Comparison of ENCODE assay signal across 16 cellular contexts in genomic region chr4:100367451-100367850, GRCh38.
A peak's percentile ranks its signal among the peaks of the same experiment; 100 is the strongest.
DNase-seq lines count a peak whose midpoint lies in the region; TF ChIP-seq lines count a peak whose summit lies in the region.
"Had no signal": no experiment of that assay in that cellular context is flagged by ENCODE, and none has a peak within 500 bp of the region (broad histone marks: within the 10 kb centered on the region; RNA-seq: fewer than 3 reads in every experiment).

No MANE protein-coding gene starts in this region.

- H2AK5ac ChIP-seq in mesenchymal stem cell (ENCODE audit: low read length, severe bottlenecking) (no peak overlapping the region), trophoblast cell (ENCODE audit: low read length) (no peak overlapping the region)

- no peak overlapping the region for H4K12ac ChIP-seq in trophoblast cell (ENCODE audit: low read depth, low read length)

- H3K36me3 ChIP-seq in mesenchymal stem cell (ENCODE audit: control insufficient read depth in 1 of 2, insufficient read depth in 2 of 2, low read depth in 1 of 2, low read length in 2 of 2) = no peaks in the 10 kb centered on the region
- H3K36me3 ChIP-seq in trophoblast cell (ENCODE audit: control insufficient read depth in 1 of 2, insufficient read depth in 2 of 2, low read length in 2 of 2) = no peaks in the 10 kb centered on the region
- H3K36me3 ChIP-seq: BE2C had no signal

- H2BK120ac ChIP-seq in mesenchymal stem cell (ENCODE audit: low read depth, low read length) = no peak overlapping the region
- no peak overlapping the region for H2BK120ac ChIP-seq in trophoblast cell (ENCODE audit: insufficient read depth, low read length, poor library complexity)

- no peaks in the 10 kb centered on the region for H3K9me3 Mint-ChIP-seq in glutamatergic neuron (ENCODE audit: unreplicated experiment)
- H3K9me3 Mint-ChIP-seq: GM23338 had no signal

- no peak overlapping the region for H3K4me3 ChIP-seq in mesenchymal stem cell (ENCODE audit: insufficient read depth in 1 of 2, low read depth in 1 of 2, low read length in 2 of 2)
- H3K4me3 ChIP-seq in trophoblast cell (ENCODE audit: low read depth, low read length) = no peak overlapping the region
- H3K4me3 ChIP-seq: GM23338 had no signal

- no peak overlapping the region for H2BK15ac ChIP-seq in mesenchymal stem cell (ENCODE audit: low read depth, poor library complexity, severe bottlenecking)

- H3K27ac ChIP-seq in mesenchymal stem cell (ENCODE audit: low read length, poor library complexity, severe bottlenecking) (no peak overlapping the region), trophoblast cell (ENCODE audit: low read depth, low read length) (no peak overlapping the region)

- DNase-seq in AML-193 (lab: John Stamatoyannopoulos, UW) (peak; percentile 24 to 35), SKM-1 treated with dmso at 0.1 percent for 144 hours (lab: John Stamatoyannopoulos, UW; ENCODE audit: unreplicated experiment) (peak; percentile 45), dermis blood vessel endothelial cell (peak; percentile 63), mesenchymal stem cell (peak; percentile 54), SW480 (ENCODE audit: low spot score) (no peak), glutamatergic neuron (no peak), trophoblast cell (no peak), T1000 (lab: John Stamatoyannopoulos, UW) (no peak)
- DNase-seq: BE2C; CD4-positive, alpha-beta memory T cell; DMS79 treated with DMSO at 0.1 percent for 48 hours; GF-D8; NCI-H1048; NCI-H1694; NCI-H69 had no signal

- no peak overlapping the region for H2AFZ ChIP-seq in mesenchymal stem cell (ENCODE audit: low read depth, low read length)
- no peak overlapping the region for H2AFZ ChIP-seq in trophoblast cell (ENCODE audit: insufficient read depth, low read length, poor library complexity)
- H2AFZ ChIP-seq: GM23338 had no signal

- no peak overlapping the region for H3K4ac ChIP-seq in mesenchymal stem cell (ENCODE audit: low read depth in 1 of 2, low read length in 2 of 2)
- H3K4ac ChIP-seq in trophoblast cell (ENCODE audit: low read depth, low read length) = no peak overlapping the region

- H3K9me3 ChIP-seq in mesenchymal stem cell (ENCODE audit: control insufficient read depth, low read length) (no peaks in the 10 kb centered on the region), trophoblast cell (ENCODE audit: insufficient read depth, low read depth, low read length) (no peaks in the 10 kb centered on the region)
- H3K9me3 ChIP-seq: BE2C had no signal

- no peak overlapping the region for H3K27ac Mint-ChIP-seq in glutamatergic neuron (ENCODE audit: unreplicated experiment)
- H3K27ac Mint-ChIP-seq: CD4-positive, alpha-beta memory T cell; GM23338 had no signal

- no peak for TF ChIP-seq CTCF in glutamatergic neuron (IDR thresholded peaks at IDR 0.05; ENCODE audit: partially characterized antibody, unreplicated experiment)

- H3K14ac ChIP-seq in mesenchymal stem cell (ENCODE audit: low read length in 2 of 2) (no peak overlapping the region), trophoblast cell (ENCODE audit: low read length) (no peak overlapping the region)

- H2BK12ac ChIP-seq in mesenchymal stem cell (ENCODE audit: low read length in 2 of 2) = no peak overlapping the region
- no peak overlapping the region for H2BK12ac ChIP-seq in trophoblast cell (ENCODE audit: low read length)

- H3K27me3 ChIP-seq in mesenchymal stem cell (ENCODE audit: control insufficient read depth in 1 of 2, insufficient read depth in 1 of 2, low read length in 2 of 2) = no peaks in the 10 kb centered on the region
- H3K27me3 ChIP-seq in trophoblast cell (ENCODE audit: insufficient read depth, low read length) = no peaks in the 10 kb centered on the region
- H3K27me3 ChIP-seq: BE2C had no signal

- H3K18ac ChIP-seq in mesenchymal stem cell (ENCODE audit: low read depth in 1 of 2, low read length in 2 of 2) = no peak overlapping the region
- H3K18ac ChIP-seq in trophoblast cell (ENCODE audit: low read length) = no peak overlapping the region

- H2BK5ac ChIP-seq in mesenchymal stem cell (ENCODE audit: low read depth, low read length, poor library complexity, severe bottlenecking) (no peak overlapping the region), trophoblast cell (ENCODE audit: low read depth, low read length, poor library complexity) (no peak overlapping the region)

- H4K8ac ChIP-seq in mesenchymal stem cell (ENCODE audit: low read length) (no peak overlapping the region), trophoblast cell (ENCODE audit: low read depth, low read length) (no peak overlapping the region)

- no peak overlapping the region for H4K91ac ChIP-seq in mesenchymal stem cell (ENCODE audit: low read length)
- no peak overlapping the region for H4K91ac ChIP-seq in trophoblast cell (ENCODE audit: low read depth, low read length)

- no peaks in the 10 kb centered on the region for H3K36me3 Mint-ChIP-seq in glutamatergic neuron (ENCODE audit: unreplicated experiment)
- H3K36me3 Mint-ChIP-seq: CD4-positive, alpha-beta memory T cell had no signal

- H3K4me1 ChIP-seq in mesenchymal stem cell (ENCODE audit: control insufficient read depth, insufficient read depth, low read depth, low read length) (no peaks in the 10 kb centered on the region), trophoblast cell (ENCODE audit: control insufficient read depth in 1 of 2, insufficient read depth in 2 of 2, low read length in 2 of 2) (no peaks in the 10 kb centered on the region)
- H3K4me1 ChIP-seq: BE2C had no signal

- no peaks in the 10 kb centered on the region for H3K4me1 Mint-ChIP-seq in glutamatergic neuron (ENCODE audit: low read depth, unreplicated experiment)
- H3K4me1 Mint-ChIP-seq: CD4-positive, alpha-beta memory T cell had no signal

- no peaks in the 10 kb centered on the region for H3K27me3 Mint-ChIP-seq in glutamatergic neuron (ENCODE audit: unreplicated experiment)

- no peaks in the 10 kb centered on the region for H3K79me1 ChIP-seq in mesenchymal stem cell (replicated peaks; ENCODE audit: low read length, poor library complexity, severe bottlenecking)
- H3K79me1 ChIP-seq in trophoblast cell (ENCODE audit: low read length) = no peaks in the 10 kb centered on the region

- H3K9ac ChIP-seq in mesenchymal stem cell (ENCODE audit: low read length) = no peak overlapping the region
- no peak overlapping the region for H3K9ac ChIP-seq in trophoblast cell (ENCODE audit: low read length)

- no peaks in the 10 kb centered on the region for H3K79me2 ChIP-seq in trophoblast cell (ENCODE audit: control insufficient read depth, insufficient read depth, low read length, poor library complexity)

- H3K4me2 ChIP-seq in mesenchymal stem cell (ENCODE audit: low read length, poor library complexity, severe bottlenecking) (no peak overlapping the region), trophoblast cell (ENCODE audit: low read length) (no peak overlapping the region)
- H3K4me2 ChIP-seq: GM23338 had no signal

- WGBS in mesenchymal stem cell = 19% methylated on average over 1 of the region's 1 CpG
- no CpG with 5 or more reads among the region's 1 CpG for WGBS in trophoblast cell (ENCODE audit: extremely low coverage, insufficient coverage, insufficient read length)

- H3K4me3 Mint-ChIP-seq in glutamatergic neuron (ENCODE audit: unreplicated experiment) = no peak overlapping the region
- H3K4me3 Mint-ChIP-seq: CD4-positive, alpha-beta memory T cell; GM23338 had no signal

- no peak overlapping the region for H3K23ac ChIP-seq in mesenchymal stem cell (ENCODE audit: low read length in 2 of 2)
- no peak overlapping the region for H3K23ac ChIP-seq in trophoblast cell (ENCODE audit: low read length)

Comparison
In these comparisons a context has a peak if more than half of its experiments do, and no peak if none do; other contexts are left out.
1. DNase-seq: peak in AML-193 (2 of 2), SKM-1 treated with dmso at 0.1 percent for 144 hours (single experiment), dermis blood vessel endothelial cell (single experiment) and mesenchymal stem cell (single experiment); none in SW480 (single experiment), glutamatergic neuron (single experiment), trophoblast cell (0 of 2) and T1000 (single experiment).